In genomic region chr4:53914313-53915016, GRCh38 we compare ENCODE assay signal across 11 cellular contexts.
A peak's percentile ranks its signal among the peaks of the same experiment; 100 is the strongest.
DNase-seq lines count a peak whose midpoint lies in the region; ATAC-seq, FAIRE-seq and TF ChIP-seq lines count a peak whose summit lies in the region.
"Had no signal": no experiment of that assay in that cellular context is flagged by ENCODE, and none has a peak within 500 bp of the region (broad histone marks: within the 10 kb centered on the region; RNA-seq: fewer than 3 reads in every experiment).

No MANE protein-coding gene starts in this region.

- peaks cover 51% of the 10 kb centered on the region for H3K27me3 ChIP-seq in gastroesophageal sphincter

- TF ChIP-seq EP300 in A549 (IDR thresholded peaks at IDR 0.05), result peak; percentile 31; a peak in 2 of 5 replicates
- TF ChIP-seq EP300 in gastroesophageal sphincter (IDR thresholded peaks at IDR 0.05), result no peak

- no peak for TF ChIP-seq POLR2A in A549 (IDR thresholded peaks at IDR 0.05; ENCODE audit: low read length)
- no peak for TF ChIP-seq POLR2A in gastroesophageal sphincter (IDR thresholded peaks at IDR 0.05)

- CTCF ChIA-PET in A549 (lab: Yijun Ruan, JAX), result interaction anchor here (0.6 to 3.6 kb wide), 7 partner anchors 16 to 707 kb away, joined by 3 to 22 read pairs (median 5); partner anchors contain the start of gene PDGFRA

- peak; percentile 84 to 92 for ATAC-seq in A549
- peak; percentile 74 for ATAC-seq in gastroesophageal sphincter

- H3K27ac ChIP-seq in A549 (peak overlapping the region; percentile 60 to 61; a peak in 5 of 6 replicates), gastroesophageal sphincter (no peak overlapping the region), substantia nigra (ENCODE audit: low read depth, low read length, poor library complexity, severe bottlenecking) (no peak overlapping the region)

- H3K9me3 ChIP-seq in A549, result no peaks in the 10 kb centered on the region
- no peaks in the 10 kb centered on the region for H3K9me3 ChIP-seq in gastroesophageal sphincter

- no peak for TF ChIP-seq RAD21 in A549 (conservative IDR thresholded peaks at IDR 0.05 in 1 of 2, IDR thresholded peaks at IDR 0.05 in 1 of 2)

- DNase-seq in A549 (ENCODE audit: low read depth in 1 of 2, low spot score in 1 of 2) (peak; percentile 21 to 73), ELR (ENCODE audit: low read depth) (peak; percentile 97), SW 1271 (lab: John Stamatoyannopoulos, UW) (peak; percentile 13 to 28), GM19238 (ENCODE audit: insufficient read length, low spot score) (no peak), NCI-H1694 treated with DMSO at 0.1 percent for 48 hours (lab: John Stamatoyannopoulos, UW) (no peak), substantia nigra (lab: John Stamatoyannopoulos, UW) (no peak), HuH-7.5 (ENCODE audit: low spot score) (no peak)
- DNase-seq: activated naive CD4-positive, alpha-beta T cell treated with anti-CD3 and anti-CD28 coated beads, Interleukin-2, amount 10 ng/mL, durations not matched to agents 7 days and 5 days; NCI-H1930 had no signal

- POLR2A ChIA-PET in A549 (lab: Yijun Ruan, JAX), result interaction anchor here (0.7 to 1.7 kb wide), 2 partner anchors 15 to 123 kb away, joined by 5 read pairs; no protein-coding TSS in a partner anchor

- H3K4me1 ChIP-seq in A549, result peaks cover 19% of the 10 kb centered on the region
- no peaks in the 10 kb centered on the region for H3K4me1 ChIP-seq in gastroesophageal sphincter

- H3K4me2 ChIP-seq in A549, result peak overlapping the region; percentile 64

- WGBS in A549 (ENCODE audit: missing lambda C conversion rate), result 3% methylated on average over 4 of the region's 4 CpGs
- WGBS in gastroesophageal sphincter (ENCODE audit: low coverage in 1 of 2), 2 donors, result 39 to 80% methylated on average over 4 of the region's 4 CpGs

- H3K4me3 ChIP-seq in A549, result no peak overlapping the region
- no peak overlapping the region for H3K4me3 ChIP-seq in gastroesophageal sphincter

- no peaks in the 10 kb centered on the region for H3K36me3 ChIP-seq in gastroesophageal sphincter

- no peak for FAIRE-seq in A549 (lab: Jason Lieb, UNC)
- FAIRE-seq: G401.6 had no signal

- TF ChIP-seq CTCF in A549 (IDR thresholded peaks at IDR 0.05) (no peak), gastroesophageal sphincter (IDR thresholded peaks at IDR 0.05) (no peak)

TF ChIP-seq in A549, 52 proteins besides CTCF, POLR2A, EP300 and RAD21:
- no peak for TF ChIP-seq MAX (IDR thresholded peaks at IDR 0.05)
- no peak for TF ChIP-seq MYC (IDR thresholded peaks at IDR 0.05; ENCODE audit: borderline replicate concordance, low read length)
- no peak for TF ChIP-seq NPAS2 (CRISPR knock-in tag; IDR thresholded peaks at IDR 0.05; ENCODE audit: borderline replicate concordance)
- TF ChIP-seq PHF8 (IDR thresholded peaks at IDR 0.05; ENCODE audit: borderline replicate concordance, low read depth), result no peak
- TF ChIP-seq GATA3 (IDR thresholded peaks at IDR 0.05; ENCODE audit: borderline replicate concordance), result peak; percentile 65; the same call in 1 of the 2 replicates
- no peak for TF ChIP-seq KDM1A (IDR thresholded peaks at IDR 0.05; ENCODE audit: low read depth)
- no peak for TF ChIP-seq ZNF302 (CRISPR knock-in tag; IDR thresholded peaks at IDR 0.05)
- TF ChIP-seq CBX2 (IDR thresholded peaks at IDR 0.05; ENCODE audit: borderline replicate concordance, low read depth), result no peak
- no peak for TF ChIP-seq USF2 (IDR thresholded peaks at IDR 0.05)
- no peak for TF ChIP-seq CHD4 (IDR thresholded peaks at IDR 0.05; ENCODE audit: borderline replicate concordance)
- no peak for TF ChIP-seq EHF (CRISPR knock-in tag; IDR thresholded peaks at IDR 0.05)
- no peak for TF ChIP-seq SREBF2 (IDR thresholded peaks at IDR 0.05)
- TF ChIP-seq HOXA7 (CRISPR knock-in tag; IDR thresholded peaks at IDR 0.05), result no peak
- TF ChIP-seq JUNB (IDR thresholded peaks at IDR 0.05), result peak; percentile 65
- TF ChIP-seq ESRRA (IDR thresholded peaks at IDR 0.05; ENCODE audit: borderline replicate concordance, low read length), result no peak
- TF ChIP-seq KDM5A (IDR thresholded peaks at IDR 0.05), result no peak
- TF ChIP-seq MAZ (IDR thresholded peaks at IDR 0.05; ENCODE audit: borderline replicate concordance, low read depth, low read length), result no peak
- TF ChIP-seq CBX8 (IDR thresholded peaks at IDR 0.05), result no peak
- TF ChIP-seq ZFP36 (IDR thresholded peaks at IDR 0.05; ENCODE audit: borderline replicate concordance, partially characterized antibody), result no peak
- peak; percentile 47; the same call in 1 of the 2 replicates for TF ChIP-seq FOSL2 (IDR thresholded peaks at IDR 0.05)
- TF ChIP-seq FOSL2 (CRISPR knock-in tag; IDR thresholded peaks at IDR 0.05), result peak; percentile 51; the same call in 1 of the 2 replicates
- TF ChIP-seq RFX5 (IDR thresholded peaks at IDR 0.05), result no peak
- no peak for TF ChIP-seq NFE2L2 (conservative IDR thresholded peaks at IDR 0.05; ENCODE audit: low read length)
- TF ChIP-seq ZC3H11A (IDR thresholded peaks at IDR 0.05), result no peak
- no peak for TF ChIP-seq HES2 (IDR thresholded peaks at IDR 0.05)
- TF ChIP-seq BHLHE40 (IDR thresholded peaks at IDR 0.05; ENCODE audit: low read depth, low read length), result no peak
- TF ChIP-seq CEBPB (IDR thresholded peaks at IDR 0.05), result peak; percentile 33 to 34

Comparison
In these comparisons a context has a peak if more than half of its experiments do, and no peak if none do; other contexts are left out.
1. DNase-seq: peak in A549 (2 of 2), ELR (single experiment) and SW 1271 (2 of 2); none in GM19238 (single experiment), NCI-H1694 treated with DMSO at 0.1 percent for 48 hours (single experiment), substantia nigra (0 of 49) and HuH-7.5 (single experiment).
2. H3K27ac ChIP-seq: peak in A549 (2 of 2); none in gastroesophageal sphincter (0 of 4) and substantia nigra (single experiment).